ENCODE assay signal across 21 cellular contexts in genomic region chr22:48955351-48956311, GRCh38.
DNase-seq lines count a peak whose midpoint lies in the region; ATAC-seq and TF ChIP-seq lines count a peak whose summit lies in the region.
"Had no signal": no experiment of that assay in that cellular context is flagged by ENCODE, and none has a peak within 500 bp of the region (broad histone marks: within the 10 kb centered on the region; RNA-seq: fewer than 3 reads in every experiment).

No MANE protein-coding gene starts in this region.

- TF ChIP-seq CTCF in right atrium auricular region (IDR thresholded peaks at IDR 0.05) (no peak), esophagus muscularis mucosa (IDR thresholded peaks at IDR 0.05) (no peak)

- no peaks in the 10 kb centered on the region for H3K36me3 ChIP-seq in right atrium auricular region
- no peaks in the 10 kb centered on the region for H3K36me3 ChIP-seq in esophagus muscularis mucosa
- H3K36me3 ChIP-seq: adrenal gland, cardiac muscle cell, HAP-1, lower lobe of right lung, thyroid gland had no signal

- H3K9me3 ChIP-seq in right atrium auricular region (no peaks in the 10 kb centered on the region), esophagus muscularis mucosa (no peaks in the 10 kb centered on the region)
- H3K9me3 ChIP-seq: adrenal gland, HAP-1, lower lobe of right lung, thyroid gland had no signal

- TF ChIP-seq POLR2A in esophagus muscularis mucosa (IDR thresholded peaks at IDR 0.05; ENCODE audit: low read depth): no peak

- H3K4me1 ChIP-seq in right atrium auricular region (no peaks in the 10 kb centered on the region), esophagus muscularis mucosa (no peaks in the 10 kb centered on the region)
- H3K4me1 ChIP-seq: adrenal gland, HAP-1, lower lobe of right lung, thyroid gland had no signal

- no peak for TF ChIP-seq EP300 in esophagus muscularis mucosa (IDR thresholded peaks at IDR 0.05)

- H3K4me3 ChIP-seq in right atrium auricular region (no peak overlapping the region), esophagus muscularis mucosa (no peak overlapping the region)
- H3K4me3 ChIP-seq: adrenal gland, cardiac muscle cell, HAP-1, lower lobe of right lung, thyroid gland had no signal

- no peak overlapping the region for H3K27ac ChIP-seq in right atrium auricular region
- H3K27ac ChIP-seq in esophagus muscularis mucosa (replicated peaks in 1 of 4): no peak overlapping the region
- H3K27ac ChIP-seq: adrenal gland, cardiac muscle cell, HL-60, lower lobe of right lung, thyroid gland had no signal

- ATAC-seq in left cardiac atrium (no peak), HG03139 (IDR thresholded peaks at IDR 0.05; ENCODE audit: unreplicated experiment) (no peak)
- ATAC-seq: lower lobe of right lung had no signal

- 80% methylated on average over 21 of the region's 36 CpGs for WGBS in esophagus muscularis mucosa

- DNase-seq in right atrium auricular region (ENCODE audit: low spot score) (peak; percentile 52), left cardiac atrium (no peak), esophagus muscularis mucosa (ENCODE audit: extremely low spot score) (peak; percentile 82), posterior vena cava (ENCODE audit: low spot score) (peak; percentile 67), DMS153 treated with DMSO at 0.1 percent for 48 hours (lab: John Stamatoyannopoulos, UW; ENCODE audit: unreplicated experiment) (no peak), NCI-H82 treated with DMSO at 0.1 percent for 48 hours (lab: John Stamatoyannopoulos, UW; ENCODE audit: unreplicated experiment) (no peak)
- DNase-seq: activated CD4-positive, alpha-beta T cell treated with anti-CD3 and anti-CD28 coated beads, Interleukin-2, amount 50 U/mL, for 1 hour; effector CD4-positive, alpha-beta T cell; glutamatergic neuron; lower lobe of right lung; naive B cell; NCI-H1930; SHP77 treated with DMSO at 0.1 percent for 48 hours; stimulated activated CD4-positive, alpha-beta T cell treated with anti-CD3 and anti-CD28 coated beads, Interleukin-12 subunit alpha, Interleukin-12 subunit beta, amount 100 ng/mL, for 4 hours; T-helper 1 cell; thyroid gland had no signal

- no peaks in the 10 kb centered on the region for H3K27me3 ChIP-seq in right atrium auricular region
- peaks cover 0 to 56% (median 0%) of the 10 kb centered on the region in 4 donors for H3K27me3 ChIP-seq in esophagus muscularis mucosa
- H3K27me3 ChIP-seq: adrenal gland, cardiac muscle cell, thyroid gland had no signal

- intact Hi-C loops in left cardiac atrium (cut with DNase I): no loop called here
- intact Hi-C loops in esophagus muscularis mucosa (cut with DNase I): loop anchor here (10.0 kb wide), 1 partner anchor 49 kb away; no protein-coding TSS in a partner anchor
- intact Hi-C loops in posterior vena cava (cut with DNase I): no loop called here

Comparison
In these comparisons a context has a peak if more than half of its experiments do, and no peak if none do; other contexts are left out.
1. DNase-seq: peak in right atrium auricular region (single experiment), esophagus muscularis mucosa (single experiment) and posterior vena cava (single experiment); none in left cardiac atrium (single experiment), DMS153 treated with DMSO at 0.1 percent for 48 hours (single experiment) and NCI-H82 treated with DMSO at 0.1 percent for 48 hours (single experiment).